15 cellular contexts compared by ENCODE assay signal in genomic region chr5:57327934-57328333, GRCh38.
DNase-seq lines count a peak whose midpoint lies in the region; ATAC-seq and TF ChIP-seq lines count a peak whose summit lies in the region.
"Had no signal": no experiment of that assay in that cellular context is flagged by ENCODE, and none has a peak within 500 bp of the region (broad histone marks: within the 10 kb centered on the region; RNA-seq: fewer than 3 reads in every experiment).

No MANE protein-coding gene starts in this region.

- peak; percentile 84 for ATAC-seq in stimulated activated naive CD8-positive, alpha-beta T cell treated with anti-CD3 and anti-CD28 coated beads, Interleukin-15, Interleukin-2, amounts not matched to agents 100 U/mL and 50 U/mL, for 24 hours
- no peak for ATAC-seq in GM21367 (IDR thresholded peaks at IDR 0.05; ENCODE audit: unreplicated experiment)
- ATAC-seq: activated CD8-positive, alpha-beta memory T cell treated with anti-CD3 and anti-CD28 coated beads, Interleukin-2, amount 10 ng/mL, durations not matched to agents 7 days and 5 days; left lobe of liver had no signal

- POLR2A ChIA-PET in RWPE1 (lab: Yijun Ruan, JAX; ENCODE audit: low non-redundant PET) = no interaction called here

- DNase-seq in activated CD4-positive, alpha-beta T cell treated with anti-CD3 and anti-CD28 coated beads for 48 hours = peak; percentile 10
- no peak for DNase-seq in activated CD4-positive, alpha-beta T cell treated with anti-CD3 and anti-CD28 coated beads, Interleukin-2, amount 50 U/mL, for 4 hours
- DNase-seq in RWPE1 (ENCODE audit: low spot score) (peak; percentile 90), fibroblast of pulmonary artery (ENCODE audit: low read depth) (peak; percentile 57), caudate nucleus (lab: John Stamatoyannopoulos, UW) (no peak), HCEC 1CT (no peak)
- DNase-seq in stimulated activated naive CD8-positive, alpha-beta T cell treated with anti-CD3 and anti-CD28 coated beads, Interleukin-15, Interleukin-2, amounts not matched to agents 100 U/mL and 50 U/mL, for 24 hours = peak; percentile 10
- DNase-seq: ACHN; activated CD8-positive, alpha-beta memory T cell treated with anti-CD3 and anti-CD28 coated beads, Interleukin-2, amount 10 ng/mL, durations not matched to agents 7 days and 5 days; effector CD4-positive, alpha-beta T cell; glutamatergic neuron; NCI-H2171 treated with DMSO at 0.1 percent for 48 hours; T1000 had no signal

- TF ChIP-seq CTCF in RWPE1 (conservative IDR thresholded peaks at IDR 0.05; ENCODE audit: low read depth) = no peak
- no peak for TF ChIP-seq CTCF in fibroblast of pulmonary artery (IDR thresholded peaks at IDR 0.05; ENCODE audit: low read length, missing control alignments)

- H3K27ac ChIP-seq in RWPE1 (no peak overlapping the region), caudate nucleus (ENCODE audit: low read depth, low read length) (no peak overlapping the region)

- H3K4me3 ChIP-seq in fibroblast of pulmonary artery (replicated peaks; ENCODE audit: low read depth, low read length) = no peak overlapping the region

- CTCF ChIA-PET in RWPE1 (lab: Yijun Ruan, JAX) = interaction anchor here (0.9 to 2.7 kb wide), 2 partner anchors 11 to 30 kb away, joined by 3 to 10 read pairs; no protein-coding TSS in a partner anchor

Comparison
In these comparisons a context has a peak if more than half of its experiments do, and no peak if none do; other contexts are left out.
1. DNase-seq: peak in activated CD4-positive, alpha-beta T cell treated with anti-CD3 and anti-CD28 coated beads for 48 hours (single experiment), RWPE1 (single experiment), fibroblast of pulmonary artery (single experiment) and stimulated activated naive CD8-positive, alpha-beta T cell treated with anti-CD3 and anti-CD28 coated beads, Interleukin-15, Interleukin-2, amounts not matched to agents 100 U/mL and 50 U/mL, for 24 hours (single experiment); none in activated CD4-positive, alpha-beta T cell treated with anti-CD3 and anti-CD28 coated beads, Interleukin-2, amount 50 U/mL, for 4 hours (0 of 2), caudate nucleus (0 of 61) and HCEC 1CT (single experiment).